18 cellular contexts compared by ENCODE assay signal in genomic region chr19:16098821-16099220, GRCh38. TPM values are rescaled to one million over a fixed set of nuclear protein-coding genes. Genes with fewer than 3 reads are reported as not detected.
A peak's percentile ranks its signal among the peaks of the same experiment; 100 is the strongest.
DNase-seq lines count a peak whose midpoint lies in the region; ATAC-seq, FAIRE-seq and TF ChIP-seq lines count a peak whose summit lies in the region.
"Had no signal": no experiment of that assay in that cellular context is flagged by ENCODE, and none has a peak within 500 bp of the region (broad histone marks: within the 10 kb centered on the region; RNA-seq: fewer than 3 reads in every experiment).

No MANE protein-coding gene starts in this region.

- H4K91ac ChIP-seq in IMR-90 (ENCODE audit: insufficient read depth, low read depth, low read length), result no peak overlapping the region

- H3K9ac ChIP-seq in IMR-90 (ENCODE audit: low read depth, low read length), result no peak overlapping the region
- H3K9ac ChIP-seq: BLaER1 treated with 17β-estradiol and CSF1 and Interleukin-3, amounts not matched to agents 10 nM and 100 nM had no signal

- no peak overlapping the region for H3K18ac ChIP-seq in IMR-90 (ENCODE audit: low read depth, low read length)

- no peak overlapping the region for H2BK5ac ChIP-seq in IMR-90 (ENCODE audit: low read depth, low read length, poor library complexity, severe bottlenecking)

- H3K9me3 ChIP-seq in A549 (no peaks in the 10 kb centered on the region), IMR-90 (ENCODE audit: control insufficient read depth, insufficient read depth, low read length) (no peaks in the 10 kb centered on the region), esophagus muscularis mucosa (no peaks in the 10 kb centered on the region), sigmoid colon (no peaks in the 10 kb centered on the region)
- H3K9me3 ChIP-seq: BLaER1 treated with 17β-estradiol and CSF1 and Interleukin-3, amounts not matched to agents 10 nM and 100 nM; SJSA1 had no signal

- POLR2A ChIA-PET in A549 (lab: Yijun Ruan, JAX), result no interaction called here
- POLR2A ChIA-PET in IMR-90 (lab: Charles Lee; ENCODE audit: unreplicated experiment), result no interaction called here

- ATAC-seq in A549 (no peak), IMR-90 (ENCODE audit: low read depth) (no peak), GM19351 (IDR thresholded peaks at IDR 0.05; ENCODE audit: unreplicated experiment) (no peak)

- no peak overlapping the region for H3K4ac ChIP-seq in IMR-90 (ENCODE audit: low read depth, low read length)

- H3K23ac ChIP-seq in IMR-90 (ENCODE audit: low read depth, low read length), result no peak overlapping the region

- peaks cover 14 to 69% of the 10 kb centered on the region in 2 experiments for H3K79me1 ChIP-seq in IMR-90 (ENCODE audit: low read depth in 1 of 2, low read length in 2 of 2)

- H3K4me1 ChIP-seq in A549 (peaks cover 45% of the 10 kb centered on the region), IMR-90 (ENCODE audit: control insufficient read depth, insufficient read depth, low read length) (peaks cover 7% of the 10 kb centered on the region; the same call in 1 of the 2 replicates), esophagus muscularis mucosa (peaks cover 0 to 44% (median 40%) of the 10 kb centered on the region in 4 donors), sigmoid colon (peaks cover 0 to 37% (median 31%) of the 10 kb centered on the region in 4 donors)
- H3K4me1 ChIP-seq: SJSA1 had no signal

- in situ Hi-C loops in IMR-90 (cut with MboI; ENCODE audit: low sequenced_read_pairs), result no loop called here

- H2AK9ac ChIP-seq in IMR-90 (replicated peaks; ENCODE audit: low read depth, low read length, poor library complexity), result no peak overlapping the region

- H2AK5ac ChIP-seq in IMR-90 (ENCODE audit: low read depth, low read length), result no peak overlapping the region

- peaks cover 95% of the 10 kb centered on the region for H4K20me1 ChIP-seq in IMR-90 (ENCODE audit: insufficient read depth, low read length)

- no TSS peak for BruUV-seq in IMR-90 (replicated peaks; lab: Mats Ljungman, UMichigan)

- no peak overlapping the region for H3K56ac ChIP-seq in IMR-90 (ENCODE audit: extremely low read depth, insufficient read depth, low read length)

- CTCF ChIA-PET in A549 (lab: Yijun Ruan, JAX) (interaction anchor here (0.6 to 2.6 kb wide), 3 partner anchors 10 to 285 kb away, joined by 3 to 12 read pairs (median 4); partner anchors contain the start of gene RAB8A), IMR-90 (lab: Yijun Ruan, JAX) (no interaction called here)

- intact Hi-C loops in IMR-90 (cut with micrococcal nuclease) (no loop called here), esophagus muscularis mucosa (cut with DNase I) (no loop called here), sigmoid colon (cut with DNase I) (no loop called here)

- TF ChIP-seq RAD21 in A549 (conservative IDR thresholded peaks at IDR 0.05 in 1 of 2, IDR thresholded peaks at IDR 0.05 in 1 of 2) (no peak), IMR-90 (IDR thresholded peaks at IDR 0.05; ENCODE audit: low read length) (no peak)

- dilution Hi-C loops in IMR-90 (cut with HindIII; ENCODE audit: low sequenced_read_pairs, unreplicated experiment), result no loop called here

- H3K27ac ChIP-seq in A549 (no peak overlapping the region), IMR-90 (ENCODE audit: insufficient read depth, low read length) (no peak overlapping the region), esophagus muscularis mucosa (replicated peaks in 1 of 4) (peak overlapping the region; percentile 64 to 100 (median 98)), sigmoid colon (peak overlapping the region; percentile 17 to 100 (median 69))
- H3K27ac ChIP-seq: BLaER1 treated with 17β-estradiol and CSF1 and Interleukin-3, amounts not matched to agents 10 nM and 100 nM; SJSA1 had no signal

- H4K5ac ChIP-seq in IMR-90 (ENCODE audit: low read depth, low read length), result no peak overlapping the region

- no peak for DNase-seq in A549 (ENCODE audit: low read depth in 1 of 2, low spot score in 1 of 2)
- DNase-seq in IMR-90, result no peak
- DNase-seq in esophagus muscularis mucosa (ENCODE audit: extremely low spot score), result no peak
- no peak for DNase-seq in sigmoid colon
- no peak for DNase-seq in NCI-H2196 treated with DMSO at 0.1 percent for 48 hours (lab: John Stamatoyannopoulos, UW; ENCODE audit: unreplicated experiment)
- no peak for DNase-seq in NCI-H1105 (lab: John Stamatoyannopoulos, UW)
- DNase-seq in T-helper 1 cell, result no peak
- DNase-seq: GF-D8, KG1, NCI-H1048, NCI-H2227 treated with DMSO at 0.1 percent for 48 hours, NCI-H524, PC-9 had no signal

- H2AFZ ChIP-seq in IMR-90 (replicated peaks; ENCODE audit: low read length, poor library complexity), result no peak overlapping the region
- H2AFZ ChIP-seq: PC-9 had no signal

- H2BK15ac ChIP-seq in IMR-90 (ENCODE audit: low read depth, low read length), result no peak overlapping the region

- no peak overlapping the region for H2BK20ac ChIP-seq in IMR-90 (ENCODE audit: low read depth, low read length)

- no peak for TF ChIP-seq EP300 in A549 (IDR thresholded peaks at IDR 0.05)
- TF ChIP-seq EP300 in esophagus muscularis mucosa (IDR thresholded peaks at IDR 0.05), result no peak
- TF ChIP-seq EP300 in sigmoid colon (IDR thresholded peaks at IDR 0.05), result no peak

- no peak for TF ChIP-seq CTCF in A549 (IDR thresholded peaks at IDR 0.05)
- no peak for TF ChIP-seq CTCF in IMR-90 (conservative IDR thresholded peaks at IDR 0.05; ENCODE audit: low read depth, low read length)
- no peak for TF ChIP-seq CTCF in esophagus muscularis mucosa (IDR thresholded peaks at IDR 0.05)
- no peak for TF ChIP-seq CTCF in sigmoid colon (IDR thresholded peaks at IDR 0.05)

- TF ChIP-seq POLR2A in A549 (IDR thresholded peaks at IDR 0.05; ENCODE audit: low read length), result no peak
- TF ChIP-seq POLR2A in IMR-90 (IDR thresholded peaks at IDR 0.05; ENCODE audit: low read depth, low read length), result peak; percentile 56; the same call in 1 of the 2 replicates
- no peak for TF ChIP-seq POLR2A in esophagus muscularis mucosa (IDR thresholded peaks at IDR 0.05; ENCODE audit: low read depth)
- no peak for TF ChIP-seq POLR2A in sigmoid colon (IDR thresholded peaks at IDR 0.05)

- 95% methylated on average over 6 of the region's 6 CpGs for WGBS in A549 (ENCODE audit: missing lambda C conversion rate)
- 100% methylated on average over 4 of the region's 6 CpGs; no CpG with 5 or more reads in 1 of the 2 experiments for whole genome bisulfite sequencing in IMR-90 (ENCODE audit: extremely low coverage in 2 of 2, insufficient read length in 1 of 2), 2 experiments
- 85% methylated on average over 6 of the region's 6 CpGs for WGBS in esophagus muscularis mucosa
- 94% methylated on average over 6 of the region's 6 CpGs for WGBS in sigmoid colon, 2 donors

- H3K14ac ChIP-seq in IMR-90 (replicated peaks; ENCODE audit: low read depth, low read length), result no peak overlapping the region

- no peak overlapping the region for H2BK120ac ChIP-seq in IMR-90 (ENCODE audit: low read depth, low read length)

- H3K4me3 ChIP-seq in A549 (no peak overlapping the region), IMR-90 (ENCODE audit: insufficient read depth, low read depth, low read length) (no peak overlapping the region), esophagus muscularis mucosa (no peak overlapping the region), sigmoid colon (no peak overlapping the region)
- H3K4me3 ChIP-seq: BLaER1 treated with 17β-estradiol and CSF1 and Interleukin-3, amounts not matched to agents 10 nM and 100 nM; PC-9; SJSA1 had no signal

- peaks cover 3% of the 10 kb centered on the region; the same call in 1 of the 2 replicates for H3K9me1 ChIP-seq in IMR-90 (ENCODE audit: insufficient read depth, low read length)

- H4K8ac ChIP-seq in IMR-90 (ENCODE audit: low read depth in 2 of 2, low read length in 2 of 2), result no peak overlapping the region

- H3K4me2 ChIP-seq in A549 (no peak overlapping the region), IMR-90 (ENCODE audit: low read depth, low read length) (no peak overlapping the region)
- H3K4me2 ChIP-seq: BLaER1 treated with 17β-estradiol and CSF1 and Interleukin-3, amounts not matched to agents 10 nM and 100 nM had no signal

- H3K27me3 ChIP-seq in IMR-90 (ENCODE audit: control insufficient read depth, insufficient read depth, low read length) (no peaks in the 10 kb centered on the region), esophagus muscularis mucosa (no peaks in the 10 kb centered on the region), sigmoid colon (no peaks in the 10 kb centered on the region)
- H3K27me3 ChIP-seq: BLaER1 treated with 17β-estradiol and CSF1 and Interleukin-3, amounts not matched to agents 10 nM and 100 nM; SJSA1 had no signal

- H3K36me3 ChIP-seq in IMR-90 (ENCODE audit: control insufficient read depth, insufficient read depth, low read length) (peaks cover 80% of the 10 kb centered on the region), esophagus muscularis mucosa (peaks cover 78 to 100% (median 99%) of the 10 kb centered on the region in 4 donors), sigmoid colon (peaks cover 57 to 100% (median 95%) of the 10 kb centered on the region in 4 donors)

- no peak for FAIRE-seq in A549 (lab: Jason Lieb, UNC)
- FAIRE-seq: A204.1 had no signal

RNA-seq across cellular contexts. Expression of gene RAB8A, which starts 12.9 kb away (rescaled TPM):
- 69.4 and 91.4 TPM in 2 replicates for polyA plus RNA-seq in A549 (2011; rRNA removed)
- polyA plus RNA-seq in A549 (2012; cell fraction: cytosol; rRNA removed), result 55.9 and 57.1 TPM in 2 replicates
- 32.6 and 35.2 TPM in 2 replicates for polyA plus RNA-seq in A549 (2012; cell fraction: nucleus; rRNA removed)
- polyA plus RNA-seq in A549 (2017; fragmentation: RNase III; extraction: RNeasy Plus Mini Kit Qiagen cat#74134 plus additional on column Dnase treatment), result 89.2 to 101 TPM (median 90.1 TPM) in 3 replicates
- polyA minus RNA-seq in A549 (2011; rRNA and poly(A)+ RNA removed), result 99.1 and 130 TPM in 2 replicates
- 135 and 158 TPM in 2 replicates for total RNA-seq in IMR-90 (2012; rRNA removed)
- 61.8 and 64.5 TPM in 2 replicates for polyA plus RNA-seq in IMR-90 (2012; rRNA removed)
- polyA plus RNA-seq in IMR-90 (2012; cell fraction: cytosol; rRNA removed), result 33.9 and 47.1 TPM in 2 replicates
- 24.8 and 40.7 TPM in 2 replicates for polyA plus RNA-seq in IMR-90 (2012; cell fraction: nucleus; rRNA removed; ENCODE audit: low replicate concordance)
- total RNA-seq in esophagus muscularis mucosa, result 10 to 100 TPM; 37.9 to 56.4 (median 42.9) TPM
- total RNA-seq in sigmoid colon, result 10 to 100 TPM; 32.8 to 43.9 (median 34.9) TPM
- polyA plus RNA-seq in sigmoid colon, result 100 to 1,000 TPM in 1 of 3 donors, 10 to 100 TPM in 2; 64.3 to 126 (median 79.4) TPM

RNA-seq across cellular contexts. Expression of gene TPM4, which starts 22.5 kb away (rescaled TPM):
- 474 and 777 TPM in 2 replicates for polyA plus RNA-seq in A549 (2011; rRNA removed)
- 359 and 388 TPM in 2 replicates for polyA plus RNA-seq in A549 (2012; cell fraction: cytosol; rRNA removed)
- polyA plus RNA-seq in A549 (2012; cell fraction: nucleus; rRNA removed), result 163 and 197 TPM in 2 replicates
- 610 to 921 TPM (median 860 TPM) in 3 replicates for polyA plus RNA-seq in A549 (2017; fragmentation: RNase III; extraction: RNeasy Plus Mini Kit Qiagen cat#74134 plus additional on column Dnase treatment)
- polyA minus RNA-seq in A549 (2011; rRNA and poly(A)+ RNA removed), result 186 and 201 TPM in 2 replicates
- 1,075 and 1,562 TPM in 2 replicates for total RNA-seq in IMR-90 (2012; rRNA removed)
- 1,160 and 1,218 TPM in 2 replicates for polyA plus RNA-seq in IMR-90 (2012; rRNA removed)
- polyA plus RNA-seq in IMR-90 (2012; cell fraction: cytosol; rRNA removed), result 1,916 and 2,081 TPM in 2 replicates
- polyA plus RNA-seq in IMR-90 (2012; cell fraction: nucleus; rRNA removed; ENCODE audit: low replicate concordance), result 535 and 1,052 TPM in 2 replicates
- total RNA-seq in esophagus muscularis mucosa, result 100 to 1,000 TPM; 378 to 445 (median 414) TPM
- total RNA-seq in sigmoid colon, result 100 to 1,000 TPM; 222 to 826 (median 353) TPM
- polyA plus RNA-seq in sigmoid colon, result 100 to 1,000 TPM; 313 to 464 (median 374) TPM

RNA-seq across cellular contexts. Expression of gene HSH2D, which starts 44.7 kb away (rescaled TPM):
- polyA plus RNA-seq in A549 (2011; rRNA removed) (0.05 and 0.16 TPM in 2 replicates), A549 (2017; fragmentation: RNase III; extraction: RNeasy Plus Mini Kit Qiagen cat#74134 plus additional on column Dnase treatment) (not detected in 3 replicates), IMR-90 (2012; rRNA removed) (not detected in 2 replicates), sigmoid colon (10 to 100 TPM; 14.4 to 40.0 (median 22.9) TPM)
- polyA plus RNA-seq in A549 (2012; cell fraction: cytosol; rRNA removed), result not detected in 2 replicates
- polyA plus RNA-seq in A549 (2012; cell fraction: nucleus; rRNA removed), result not detected in 2 replicates
- polyA minus RNA-seq in A549 (2011; rRNA and poly(A)+ RNA removed), result not detected in 2 replicates
- total RNA-seq in IMR-90 (2012; rRNA removed) (not detected in 2 replicates), esophagus muscularis mucosa (under 1 TPM in 3 of 4 donors, not detected in 1; 0.52 to 0.83 (median 0.75) TPM), sigmoid colon (1 to 10 TPM in 2 of 4 donors, not detected in 2; 2.5 to 3.3 TPM)
- polyA plus RNA-seq in IMR-90 (2012; cell fraction: cytosol; rRNA removed), result not detected in 2 replicates
- not detected in 2 replicates for polyA plus RNA-seq in IMR-90 (2012; cell fraction: nucleus; rRNA removed; ENCODE audit: low replicate concordance)
- total RNA-seq: Daoy, SJSA1 had no signal

Comparison
In these comparisons a context has a peak if more than half of its experiments do, and no peak if none do; other contexts are left out.
1. H3K27ac ChIP-seq: peak in esophagus muscularis mucosa (4 of 4) and sigmoid colon (4 of 4); none in A549 (0 of 2) and IMR-90 (single experiment).